8 cellular contexts compared by ENCODE assay signal in genomic region chr9:41074356-41074942, GRCh38. TPM values are rescaled to one million over a fixed set of nuclear protein-coding genes. Genes with fewer than 3 reads are reported as not detected.
DNase-seq lines count a peak whose midpoint lies in the region; ATAC-seq and TF ChIP-seq lines count a peak whose summit lies in the region.
"Not testable (repeated sequence)": the region's sequence is repeated elsewhere in the genome, so short reads cannot be mapped to it uniquely, and the experiment has no call there.

No MANE protein-coding gene starts in this region.

- H3K36me3 Mint-ChIP-seq in activated naive CD8-positive, alpha-beta T cell treated with anti-CD3 and anti-CD28 coated beads, Interleukin-2, amount 50 U/mL, for 24 hours (ENCODE audit: low read depth) = not testable (repeated sequence)

- TF ChIP-seq CTCF in foreskin fibroblast (IDR thresholded peaks at IDR 0.05; ENCODE audit: low read depth, low read length) = not testable (repeated sequence)

- DNase-seq in RPMI8226 (peak; percentile 42), foreskin fibroblast (peak; percentile 38 to 75), mesenchymal stem cell (peak; percentile 45)
- DNase-seq in activated naive CD8-positive, alpha-beta T cell treated with anti-CD3 and anti-CD28 coated beads, Interleukin-2, amount 50 U/mL, for 24 hours = peak; percentile 13
- peak; percentile 43 for DNase-seq in stimulated activated CD4-positive, alpha-beta T cell treated with anti-CD3 and anti-CD28 coated beads, Interleukin-15, amount 100 ng/mL, for 24 hours

- H3K27me3 Mint-ChIP-seq in activated naive CD8-positive, alpha-beta T cell treated with anti-CD3 and anti-CD28 coated beads, Interleukin-2, amount 50 U/mL, for 24 hours = peaks cover 27% of the 10 kb centered on the region

- not testable (repeated sequence) for H3K36me3 ChIP-seq in BLaER1; mesenchymal stem cell (ENCODE audit: control insufficient read depth in 1 of 2, insufficient read depth in 2 of 2, low read depth in 1 of 2, low read length in 2 of 2)

- H3K9me3 Mint-ChIP-seq in activated naive CD8-positive, alpha-beta T cell treated with anti-CD3 and anti-CD28 coated beads, Interleukin-2, amount 50 U/mL, for 24 hours = not testable (repeated sequence)

- H3K27ac Mint-ChIP-seq in activated naive CD8-positive, alpha-beta T cell treated with anti-CD3 and anti-CD28 coated beads, Interleukin-2, amount 50 U/mL, for 24 hours = not testable (repeated sequence)

- not testable (repeated sequence) for H3K9ac ChIP-seq in BLaER1
- peak overlapping the region; percentile 85 for H3K9ac ChIP-seq in mesenchymal stem cell (ENCODE audit: low read length)

- H4K8ac ChIP-seq in mesenchymal stem cell (ENCODE audit: low read length) = not testable (repeated sequence)

- not testable (repeated sequence) for H3K23ac ChIP-seq in mesenchymal stem cell (ENCODE audit: low read length in 2 of 2)

- H3K9me3 ChIP-seq in BLaER1 = peaks cover 10% of the 10 kb centered on the region
- H3K9me3 ChIP-seq in mesenchymal stem cell (ENCODE audit: control insufficient read depth, low read length) = not testable (repeated sequence)

- H2BK5ac ChIP-seq in mesenchymal stem cell (ENCODE audit: low read depth, low read length, poor library complexity, severe bottlenecking) = not testable (repeated sequence)

- not testable (repeated sequence) for H2BK12ac ChIP-seq in mesenchymal stem cell (ENCODE audit: low read length in 2 of 2)

- H4K91ac ChIP-seq in mesenchymal stem cell (ENCODE audit: low read length) = not testable (repeated sequence)

- H3K4me1 Mint-ChIP-seq in activated naive CD8-positive, alpha-beta T cell treated with anti-CD3 and anti-CD28 coated beads, Interleukin-2, amount 50 U/mL, for 24 hours = not testable (repeated sequence)

- not testable (repeated sequence) for H3K27ac ChIP-seq in BLaER1; mesenchymal stem cell (ENCODE audit: low read length, poor library complexity, severe bottlenecking)

- H3K4me3 ChIP-seq in BLaER1 = peak overlapping the region; percentile 63
- H3K4me3 ChIP-seq in foreskin fibroblast (ENCODE audit: low read depth in 1 of 2, low read length in 2 of 2) = peak overlapping the region; percentile 42 to 68
- H3K4me3 ChIP-seq in mesenchymal stem cell (ENCODE audit: insufficient read depth in 1 of 2, low read depth in 1 of 2, low read length in 2 of 2) = peak overlapping the region; percentile 65 to 83

- not testable (repeated sequence) for H3K79me1 ChIP-seq in mesenchymal stem cell (replicated peaks; ENCODE audit: low read length, poor library complexity, severe bottlenecking)

- H3K4me2 ChIP-seq in BLaER1 = peak overlapping the region; percentile 75
- peak overlapping the region; percentile 62 for H3K4me2 ChIP-seq in mesenchymal stem cell (ENCODE audit: low read length, poor library complexity, severe bottlenecking)

- H2AK5ac ChIP-seq in mesenchymal stem cell (ENCODE audit: low read length, severe bottlenecking) = not testable (repeated sequence)

- ATAC-seq in GM19372 (IDR thresholded peaks at IDR 0.05; ENCODE audit: low read depth, unreplicated experiment) (peak; percentile 70), HG03025 (IDR thresholded peaks at IDR 0.05; ENCODE audit: low FRiP score, unreplicated experiment) (peak; percentile 72)
- ATAC-seq in activated naive CD8-positive, alpha-beta T cell treated with anti-CD3 and anti-CD28 coated beads, Interleukin-2, amount 50 U/mL, for 24 hours = peak; percentile 58

- H3K4me1 ChIP-seq in BLaER1; mesenchymal stem cell (ENCODE audit: control insufficient read depth, insufficient read depth, low read depth, low read length): not testable (repeated sequence)

- H3K14ac ChIP-seq in mesenchymal stem cell (ENCODE audit: low read length in 2 of 2) = not testable (repeated sequence)

- H2BK15ac ChIP-seq in mesenchymal stem cell (ENCODE audit: low read depth, poor library complexity, severe bottlenecking) = not testable (repeated sequence)

- peak overlapping the region; percentile 75 for H3K4me3 Mint-ChIP-seq in activated naive CD8-positive, alpha-beta T cell treated with anti-CD3 and anti-CD28 coated beads, Interleukin-2, amount 50 U/mL, for 24 hours

- H2BK120ac ChIP-seq in mesenchymal stem cell (ENCODE audit: low read depth, low read length) = not testable (repeated sequence)

- WGBS in mesenchymal stem cell = 33% methylated on average over 58 of the region's 63 CpGs

- H4K20me1 ChIP-seq in BLaER1 = not testable (repeated sequence)

- peak overlapping the region; percentile 63 for H2AFZ ChIP-seq in mesenchymal stem cell (ENCODE audit: low read depth, low read length)

- H3K4ac ChIP-seq in mesenchymal stem cell (ENCODE audit: low read depth in 1 of 2, low read length in 2 of 2) = not testable (repeated sequence)

- peak overlapping the region; percentile 21 to 48 for H3K18ac ChIP-seq in mesenchymal stem cell (ENCODE audit: low read depth in 1 of 2, low read length in 2 of 2)

- peaks cover 31% of the 10 kb centered on the region for H3K27me3 ChIP-seq in BLaER1
- H3K27me3 ChIP-seq in mesenchymal stem cell (ENCODE audit: control insufficient read depth in 1 of 2, insufficient read depth in 1 of 2, low read length in 2 of 2) = not testable (repeated sequence)

RNA-seq across cellular contexts. Expression of gene FOXD4L6, which starts 54.0 kb away (rescaled TPM):
- polyA plus RNA-seq in mesenchymal stem cell (2013, experiment 1 of 2) = not detected
- not detected for polyA plus RNA-seq in mesenchymal stem cell (2013, experiment 2 of 2)
